ENCODE assay signal across 18 cellular contexts in the genomic region with DNA sequence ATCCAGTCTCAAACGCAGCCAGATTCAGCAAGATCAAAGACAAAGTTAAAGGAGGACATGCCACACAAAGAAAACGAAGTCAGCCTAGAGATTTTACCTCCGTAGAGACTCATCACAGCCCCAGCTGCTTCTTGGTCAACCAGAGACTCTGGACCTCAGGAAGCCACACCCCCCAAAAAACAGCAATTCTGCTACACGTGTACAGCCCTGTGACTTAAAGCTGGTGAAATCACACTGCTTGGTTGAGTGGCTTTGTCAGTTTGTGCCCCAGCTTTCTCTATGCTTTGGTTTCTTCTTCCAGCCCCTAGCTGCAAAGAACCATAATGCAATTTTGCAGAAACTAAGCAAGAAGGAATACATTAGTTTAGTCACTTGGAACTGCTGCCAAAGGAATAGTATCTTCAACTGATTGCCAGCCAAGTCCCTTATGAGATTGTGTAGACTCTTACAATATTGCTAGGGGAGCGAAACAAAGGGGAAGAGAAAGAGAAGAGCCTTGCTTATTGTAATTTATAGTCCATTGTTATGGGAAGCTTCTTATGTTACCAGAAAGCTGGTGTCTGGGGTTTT.
"Had no signal": no experiment of that assay in that cellular context is flagged by ENCODE, and none has a peak within 500 bp of the region (broad histone marks: within the 10 kb centered on the region; RNA-seq: fewer than 3 reads in every experiment).

No MANE protein-coding gene starts in this region.

- H3K27me3 ChIP-seq: adrenal gland, hepatocyte, right lobe of liver had no signal

- H3K27ac Mint-ChIP-seq: activated naive CD4-positive, alpha-beta T cell treated with anti-CD3 and anti-CD28 coated beads, Interleukin-2, amount 50 U/mL, for 72 hours; activated T-cell treated with anti-CD3 and anti-CD28 coated beads, Interleukin-2, amount 50 U/mL, for 72 hours; natural killer cell treated with Interleukin-12 subunit alpha and Interleukin-12 subunit beta and Interleukin-15 and Interleukin-18, amount 100 ng/mL, for 72 hours; stimulated activated naive CD8-positive, alpha-beta T cell treated with anti-CD3 and anti-CD28 coated beads, Interleukin-15, amount 100 ng/mL, for 72 hours; T-helper 2 cell treated with Interferon-gamma antibody and Interleukin-4, amounts not matched to agents 5 μg/mL and 100 μg/mL, for 36 hours had no signal

- H3K36me3 Mint-ChIP-seq: activated naive CD4-positive, alpha-beta T cell treated with anti-CD3 and anti-CD28 coated beads, Interleukin-2, amount 50 U/mL, for 72 hours had no signal

- H3K4me3 ChIP-seq: adrenal gland, hepatocyte, lower lobe of right lung, prostate gland, right lobe of liver, smooth muscle cell had no signal

- H3K4me3 Mint-ChIP-seq: activated T-cell treated with anti-CD3 and anti-CD28 coated beads, Interleukin-2, amount 50 U/mL, for 72 hours; natural killer cell treated with Interleukin-12 subunit alpha and Interleukin-12 subunit beta and Interleukin-15 and Interleukin-18, amount 100 ng/mL, for 72 hours; stimulated activated naive CD8-positive, alpha-beta T cell treated with anti-CD3 and anti-CD28 coated beads, Interleukin-15, amount 100 ng/mL, for 72 hours; T-helper 2 cell treated with Interferon-gamma antibody and Interleukin-4, amounts not matched to agents 5 μg/mL and 100 μg/mL, for 36 hours had no signal

- H3K36me3 ChIP-seq: adrenal gland, lower lobe of right lung, prostate gland, right lobe of liver had no signal

- H2AFZ ChIP-seq: hepatocyte had no signal

- H3K79me2 ChIP-seq: hepatocyte had no signal

- H3K27me3 Mint-ChIP-seq: natural killer cell treated with Interleukin-12 subunit alpha and Interleukin-12 subunit beta and Interleukin-15 and Interleukin-18, amount 100 ng/mL, for 72 hours; stimulated activated naive CD8-positive, alpha-beta T cell treated with anti-CD3 and anti-CD28 coated beads, Interleukin-15, amount 100 ng/mL, for 72 hours had no signal

- H3K4me2 ChIP-seq: hepatocyte, smooth muscle cell had no signal

- H3K9me3 ChIP-seq: lower lobe of right lung, prostate gland, right lobe of liver had no signal

- ATAC-seq: activated naive CD4-positive, alpha-beta T cell treated with anti-CD3 and anti-CD28 coated beads, Interleukin-2, amount 50 U/mL, for 72 hours; activated T-cell treated with anti-CD3 and anti-CD28 coated beads, Interleukin-2, amount 50 U/mL, for 72 hours; left cardiac atrium; lower lobe of right lung; natural killer cell treated with Interleukin-12 subunit alpha and Interleukin-12 subunit beta and Interleukin-15 and Interleukin-18, amount 100 ng/mL, for 72 hours; right lobe of liver; stimulated activated naive CD8-positive, alpha-beta T cell treated with anti-CD3 and anti-CD28 coated beads, Interleukin-15, amount 100 ng/mL, for 72 hours had no signal

- H3K4me1 ChIP-seq: prostate gland, right lobe of liver had no signal

- H3K4me1 Mint-ChIP-seq: stimulated activated naive CD8-positive, alpha-beta T cell treated with anti-CD3 and anti-CD28 coated beads, Interleukin-15, amount 100 ng/mL, for 72 hours had no signal

- DNase-seq: activated CD4-positive, alpha-beta T cell treated with anti-CD3 and anti-CD28 coated beads, Interleukin-2, amount 50 U/mL, for 4 hours; activated gamma-delta T cell; activated T-cell treated with anti-CD3 and anti-CD28 coated beads, Interleukin-2, amount 50 U/mL, for 72 hours; adrenal gland; erythroblast; left cardiac atrium; lower lobe of right lung; occipital lobe; right lobe of liver; stimulated activated CD4-positive, alpha-beta T cell treated with anti-CD3 and anti-CD28 coated beads, Interleukin-4, amount 100 ng/mL, for 1 hour; stimulated activated naive CD8-positive, alpha-beta T cell treated with anti-CD3 and anti-CD28 coated beads, Interleukin-15, amount 100 ng/mL, for 72 hours; trophoblast cell had no signal

- H3K27ac ChIP-seq: adrenal gland, hepatocyte, lower lobe of right lung, prostate gland, right lobe of liver had no signal
